ENCODE assay signal across 1 cellular context in genomic region chr7:100015232-100016208, GRCh38.
A peak's percentile ranks its signal among the peaks of the same experiment; 100 is the strongest.
TF ChIP-seq lines count a peak whose summit lies in the region.

Gene ZKSCAN1 (plus strand): TSS chr7:100015596. CDS start chr7:100023507, 7,911 bp downstream.

TF ChIP-seq in K562, 482 proteins besides CTCF, POLR2A, EP300 and RAD21 (continued from another document and continues in another):
- TF ChIP-seq ZBTB43 (CRISPR knock-in tag; IDR thresholded peaks at IDR 0.05) (no peak), NR2C2 (CRISPR knock-in tag; IDR thresholded peaks at IDR 0.05) (peak; percentile 46; the same call in 1 of the 2 replicates), NR2C2 (tag; IDR thresholded peaks at IDR 0.05) (peak; percentile 51), ZNF174 (CRISPR knock-in tag; IDR thresholded peaks at IDR 0.05) (no peak), NR2F6 (CRISPR knock-in tag; IDR thresholded peaks at IDR 0.05) (no peak), PHB (CRISPR knock-in tag; IDR thresholded peaks at IDR 0.05) (no peak), POLR2AphosphoS5 (IDR thresholded peaks at IDR 0.05; ENCODE audit: control insufficient read depth, insufficient read depth, low read depth, low read length) (peak; percentile 98), ZNF280A (IDR thresholded peaks at IDR 0.05; ENCODE audit: low read depth, partially characterized antibody) (no peak), NFYB (IDR thresholded peaks at IDR 0.05; ENCODE audit: extremely low read depth, insufficient read length) (no peak), ZNF511 (CRISPR knock-in tag; IDR thresholded peaks at IDR 0.05) (peak; percentile 84), ZNF445 (CRISPR knock-in tag; IDR thresholded peaks at IDR 0.05; ENCODE audit: low read depth) (no peak), ELF2 (CRISPR knock-in tag; IDR thresholded peaks at IDR 0.05) (peak; percentile 98), ZNF41 (CRISPR knock-in tag; conservative IDR thresholded peaks at IDR 0.05) (no peak), ZBTB49 (CRISPR knock-in tag; IDR thresholded peaks at IDR 0.05; ENCODE audit: borderline replicate concordance) (no peak), MNT (conservative IDR thresholded peaks at IDR 0.05) (peak; percentile 71 to 81), NR1H2 (CRISPR knock-in tag; IDR thresholded peaks at IDR 0.05) (no peak), FOXK1 (CRISPR knock-in tag; IDR thresholded peaks at IDR 0.05; ENCODE audit: borderline replicate concordance) (no peak), SNRNP70 (optimal IDR thresholded peaks at IDR 0.05; ENCODE audit: low read depth, low read length) (no peak), ZNF717 (CRISPR knock-in tag; IDR thresholded peaks at IDR 0.05) (no peak), PHF8 (IDR thresholded peaks at IDR 0.05; ENCODE audit: borderline replicate concordance, low read length) (peak; percentile 73; the same call in 1 of the 2 replicates), ARHGAP35 (IDR thresholded peaks at IDR 0.05; ENCODE audit: partially characterized antibody) (no peak), NFIC (IDR thresholded peaks at IDR 0.05) (peak; percentile 43; the same call in 1 of the 2 replicates), NFE2L1 (tag; IDR thresholded peaks at IDR 0.05; ENCODE audit: borderline replicate concordance, low read depth) (no peak), ZC3H8 (IDR thresholded peaks at IDR 0.05) (no peak), ZNF197 (CRISPR knock-in tag; IDR thresholded peaks at IDR 0.05; ENCODE audit: low read depth) (no peak), ARID3B (CRISPR knock-in tag; IDR thresholded peaks at IDR 0.05; ENCODE audit: borderline replicate concordance) (no peak), SOX6 (IDR thresholded peaks at IDR 0.05) (peak; percentile 73), HDAC3 (IDR thresholded peaks at IDR 0.05; ENCODE audit: borderline replicate concordance, partially characterized antibody) (no peak), E4F1 (CRISPR knock-in tag; IDR thresholded peaks at IDR 0.05; ENCODE audit: borderline replicate concordance) (no peak), ATF2 (CRISPR knock-in tag; IDR thresholded peaks at IDR 0.05) (no peak), RBM39 (optimal IDR thresholded peaks at IDR 0.05; ENCODE audit: low read depth, low read length) (no peak), BRF1 (IDR thresholded peaks at IDR 0.05; ENCODE audit: borderline replicate concordance, extremely low read depth, insufficient read length) (no peak), L3MBTL2 (IDR thresholded peaks at IDR 0.05) (0 out of 2 replicates have a peak, but pooled peaks have one; percentile 23), ZBTB2 (IDR thresholded peaks at IDR 0.05) (no peak), THRB (CRISPR knock-in tag; conservative IDR thresholded peaks at IDR 0.05) (no peak), HMG20A (CRISPR knock-in tag; conservative IDR thresholded peaks at IDR 0.05) (no peak), MCM7 (IDR thresholded peaks at IDR 0.05) (no peak), HNRNPK (IDR thresholded peaks at IDR 0.05; ENCODE audit: low read depth, low read length, poor library complexity, severe bottlenecking) (no peak), SETDB1 (IDR thresholded peaks at IDR 0.05; ENCODE audit: low read length) (no peak), CTBP1 (IDR thresholded peaks at IDR 0.05; ENCODE audit: borderline replicate concordance) (no peak), IRF9 (tag; IDR thresholded peaks at IDR 0.05) (no peak), CREM (IDR thresholded peaks at IDR 0.05; ENCODE audit: low read depth) (peak; percentile 98), NEUROD1 (IDR thresholded peaks at IDR 0.05; ENCODE audit: borderline replicate concordance, low read depth, low read length, partially characterized antibody) (no peak), HMBOX1 (IDR thresholded peaks at IDR 0.05) (no peak)
